In the genomic region with DNA sequence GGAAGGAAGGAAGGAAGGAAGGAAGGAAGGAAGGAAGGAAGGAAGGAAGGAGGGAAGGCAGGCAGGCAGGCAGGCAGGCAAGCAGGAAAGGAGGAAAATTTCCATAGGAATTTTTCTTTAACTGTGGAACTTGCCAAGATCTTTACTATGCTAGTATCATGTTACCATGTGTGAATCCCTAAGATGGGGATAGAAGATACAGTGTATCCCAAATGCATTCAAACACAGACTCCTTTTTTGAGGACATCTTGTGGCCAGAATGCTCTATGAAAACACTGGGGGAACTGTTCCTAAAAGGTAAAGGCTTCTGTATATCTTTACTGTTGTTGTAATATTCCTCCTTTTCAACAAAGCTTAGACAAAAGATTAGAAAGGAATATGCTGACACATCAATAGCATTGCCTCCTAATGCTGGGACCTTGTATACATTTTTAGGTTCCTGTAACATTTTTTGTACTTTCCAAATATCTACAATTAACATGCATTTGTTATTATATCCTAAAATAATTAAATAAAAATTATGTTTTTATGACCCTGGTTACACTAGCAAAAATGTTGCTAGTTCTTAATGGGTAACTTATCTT, we compare ENCODE assay signal across 22 cellular contexts. TPM values are rescaled to one million over a fixed set of nuclear protein-coding genes. Genes with fewer than 3 reads are reported as not detected.
"Had no signal": no experiment of that assay in that cellular context is flagged by ENCODE, and none has a peak within 500 bp of the region (broad histone marks: within the 10 kb centered on the region; RNA-seq: fewer than 3 reads in every experiment).

No MANE protein-coding gene starts in this region.

- H3K4me3 ChIP-seq: body of pancreas, esophagus squamous epithelium, gastrocnemius medialis, heart right ventricle, pancreas, thoracic aorta, upper lobe of right lung had no signal

- H3K4me1 ChIP-seq: body of pancreas, esophagus squamous epithelium, gastrocnemius medialis, heart right ventricle, pancreas, upper lobe of right lung had no signal

- DNase-seq: activated B cell treated with CpG ODN at 0.5 μM for 24 hours; activated CD4-positive, alpha-beta T cell treated with anti-CD3 and anti-CD28 coated beads, Interleukin-2, amount 10 ng/mL, durations not matched to agents 24 days and 14 days; activated CD8-positive, alpha-beta memory T cell treated with anti-CD3 and anti-CD28 coated beads, Interleukin-2, amount 50 U/mL, for 4 hours; activated CD8-positive, alpha-beta T cell treated with anti-CD3 and anti-CD28 coated beads, Interleukin-2, amount 10 ng/mL, durations not matched to agents 7 days and 5 days; activated gamma-delta T cell; activated T-cell treated with anti-CD3 and anti-CD28 coated beads, Interleukin-2, amount 50 U/mL, for 72 hours; body of pancreas; central memory CD4-positive, alpha-beta T cell; cortex of kidney; effector CD8-positive, alpha-beta T cell; esophagus squamous epithelium; gastrocnemius medialis; heart right ventricle; naive B cell; pancreas; T-helper 17 cell; upper lobe of right lung had no signal

- H3K27me3 ChIP-seq: body of pancreas, esophagus squamous epithelium, gastrocnemius medialis, pancreas, upper lobe of right lung had no signal

- H3K36me3 ChIP-seq: esophagus squamous epithelium, gastrocnemius medialis, heart right ventricle, pancreas, thoracic aorta, upper lobe of right lung had no signal

- H3K27ac ChIP-seq: body of pancreas, esophagus squamous epithelium, gastrocnemius medialis, heart right ventricle, pancreas, thoracic aorta, upper lobe of right lung had no signal

- ATAC-seq: activated CD8-positive, alpha-beta T cell treated with anti-CD3 and anti-CD28 coated beads, Interleukin-2, amount 10 ng/mL, durations not matched to agents 7 days and 5 days; activated naive CD4-positive, alpha-beta T cell treated with anti-CD3 and anti-CD28 coated beads, Interleukin-2, amount 50 U/mL, for 72 hours; activated T-cell treated with anti-CD3 and anti-CD28 coated beads, Interleukin-2, amount 50 U/mL, for 72 hours; body of pancreas; gastrocnemius medialis; heart right ventricle; left lobe of liver; pancreas; stimulated activated effector memory CD8-positive, alpha-beta T cell treated with anti-CD3 and anti-CD28 coated beads, Interleukin-12 subunit alpha, Interleukin-12 subunit beta, amount 100 ng/mL, for 72 hours; T-helper 17 cell; upper lobe of right lung had no signal

- H3K9me3 ChIP-seq: gastrocnemius medialis, pancreas had no signal

RNA-seq across cellular contexts. Expression of gene CCDC190, which starts 20.6 kb away (rescaled TPM):
- total RNA-seq: activated B cell treated with CpG ODN at 0.5 μM for 24 hours; activated CD4-positive, alpha-beta T cell treated with anti-CD3 and anti-CD28 coated beads, Interleukin-2, amount 10 ng/mL, durations not matched to agents 24 days and 14 days; activated CD8-positive, alpha-beta T cell treated with anti-CD3 and anti-CD28 coated beads, Interleukin-2, amount 10 ng/mL, durations not matched to agents 7 days and 5 days; activated naive CD4-positive, alpha-beta T cell treated with anti-CD3 and anti-CD28 coated beads, Interleukin-2, amount 50 U/mL, for 72 hours; activated T-cell treated with anti-CD3 and anti-CD28 coated beads, Interleukin-2, amount 50 U/mL, for 72 hours; body of pancreas; gastrocnemius medialis; left lobe of liver; mononuclear cell; pancreas; T-helper 17 cell; upper lobe of right lung had no signal
- polyA plus RNA-seq: pancreas had no signal
